In genomic region chr14:29971101-29971500, GRCh38 we compare ENCODE assay signal across 21 cellular contexts. TPM values are rescaled to one million over a fixed set of nuclear protein-coding genes. Genes with fewer than 3 reads are reported as not detected.
"Had no signal": no experiment of that assay in that cellular context is flagged by ENCODE, and none has a peak within 500 bp of the region (broad histone marks: within the 10 kb centered on the region; RNA-seq: fewer than 3 reads in every experiment).

No MANE protein-coding gene starts in this region.

- H3K27ac ChIP-seq: dorsolateral prefrontal cortex, left lung, lower lobe of right lung, parathyroid adenoma, stomach, tibial artery, upper lobe of left lung had no signal

- H3K9ac ChIP-seq: parathyroid adenoma had no signal

- H2AFZ ChIP-seq: parathyroid adenoma had no signal

- H3K9me3 ChIP-seq: lower lobe of right lung, tibial artery, upper lobe of left lung had no signal

- ATAC-seq: left cardiac atrium, left lung, lower lobe of right lung, natural killer cell, sciatic nerve had no signal

- H3K27me3 ChIP-seq: dorsolateral prefrontal cortex, left lung, stomach, tibial artery, upper lobe of left lung had no signal

- H3K27ac Mint-ChIP-seq: natural killer cell, progenitor cell of endocrine pancreas had no signal

- H3K4me2 ChIP-seq: smooth muscle cell had no signal

- H3K79me2 ChIP-seq: parathyroid adenoma had no signal

- H3K4me3 ChIP-seq: dorsolateral prefrontal cortex, left lung, lower lobe of right lung, smooth muscle cell, stomach, tibial artery, upper lobe of left lung had no signal

- H3K27me3 Mint-ChIP-seq: progenitor cell of endocrine pancreas had no signal

- H3K4me3 Mint-ChIP-seq: natural killer cell had no signal

- H3K36me3 ChIP-seq: left lung, lower lobe of right lung, stomach, tibial artery, upper lobe of left lung had no signal

- H3K4me1 Mint-ChIP-seq: natural killer cell had no signal

- DNase-seq: cerebellar nuclear complex; cortex of kidney; dorsolateral prefrontal cortex; effector CD4-positive, alpha-beta T cell; hypothalamus; left cardiac atrium; lower lobe of right lung; natural killer cell; stimulated activated CD4-positive, alpha-beta T cell treated with anti-CD3 and anti-CD28 coated beads, Interleukin-12 subunit alpha, Interleukin-12 subunit beta, amount 100 ng/mL, for 4 hours; stimulated activated CD4-positive, alpha-beta T cell treated with anti-CD3 and anti-CD28 coated beads, Interleukin-1b, Interleukin-23, amount 100 ng/mL, for 48 hours; stimulated activated CD4-positive, alpha-beta T cell treated with anti-CD3 and anti-CD28 coated beads, Interleukin-4, amount 100 ng/mL, for 1 hour; stimulated activated CD8-positive, alpha-beta memory T cell treated with anti-CD3 and anti-CD28 coated beads, Interleukin-4, amount 100 ng/mL, for 48 hours; stimulated activated naive CD4-positive, alpha-beta T cell treated with Interleukin-2 at 50 U/mL for 16 hours; stomach; tibial artery had no signal

- H3K4me1 ChIP-seq: left lung, lower lobe of right lung, parathyroid adenoma, stomach, tibial artery, upper lobe of left lung had no signal

RNA-seq across cellular contexts. Expression of gene PRKD1, which starts 43.5 kb away (rescaled TPM):
- total RNA-seq: natural killer cell had no signal
